ENCODE assay signal across 8 cellular contexts in genomic region chr7:102390697-102391484, GRCh38. TPM values are rescaled to one million over a fixed set of nuclear protein-coding genes. Genes with fewer than 3 reads are reported as not detected.
DNase-seq lines count a peak whose midpoint lies in the region; ATAC-seq, FAIRE-seq and TF ChIP-seq lines count a peak whose summit lies in the region.

No MANE protein-coding gene starts in this region.

- H3K4me1 ChIP-seq in DND-41 (ENCODE audit: insufficient read depth, low read length) (peaks cover 7% of the 10 kb centered on the region), neutrophil (ENCODE audit: control insufficient read depth in 1 of 2, insufficient read depth in 1 of 2, low read depth in 1 of 2, low read length in 1 of 2) (peaks cover 4 to 6% of the 10 kb centered on the region in 2 experiments)

- TF ChIP-seq CTCF in DND-41 (IDR thresholded peaks at IDR 0.05; ENCODE audit: borderline replicate concordance, extremely low read depth, low read length, poor library complexity, severe bottlenecking) (peak; percentile 89), neutrophil (IDR thresholded peaks at IDR 0.05) (peak; percentile 80)

- H3K4me2 ChIP-seq in DND-41 (ENCODE audit: insufficient read depth, low read length): no peak overlapping the region

- H3K27me3 ChIP-seq in DND-41 (ENCODE audit: insufficient read depth, low read length, poor library complexity): no peaks in the 10 kb centered on the region
- no peaks in the 10 kb centered on the region for H3K27me3 ChIP-seq in neutrophil

- no peak overlapping the region for H3K4me3 ChIP-seq in DND-41 (ENCODE audit: low read depth in 1 of 2, low read length in 2 of 2)
- no peak overlapping the region for H3K4me3 ChIP-seq in Jurkat, Clone E6-1 (ENCODE audit: low read length)
- no peak overlapping the region for H3K4me3 ChIP-seq in neutrophil (ENCODE audit: low read depth in 1 of 2, low read length in 1 of 2)

- H3K9me3 ChIP-seq in DND-41 (ENCODE audit: insufficient read depth, low read length, severe bottlenecking) (no peaks in the 10 kb centered on the region), neutrophil (no peaks in the 10 kb centered on the region)

- DNase-seq in DND-41 (peak; percentile 67), RCC 7860 (ENCODE audit: low spot score) (peak; percentile 69), fibroblast of the conjunctiva (ENCODE audit: low read depth) (peak; percentile 59), substantia nigra (lab: John Stamatoyannopoulos, UW) (peak in 48 of 49 donors; percentile 14 to 84 (median 62))
- DNase-seq in Jurkat, Clone E6-1 (ENCODE audit: low read depth, low spot score): peak; percentile 32
- peak; percentile 47 to 54 for DNase-seq in activated T-helper 1 cell treated with anti-CD3 and anti-CD28 coated beads, Interleukin-2, amount 50 U/mL, for 16 hours (ENCODE audit: low read depth in 1 of 2, low spot score in 1 of 2)

- H2AFZ ChIP-seq in DND-41 (ENCODE audit: low read depth, low read length): no peak overlapping the region

- peaks cover 49% of the 10 kb centered on the region for H3K36me3 ChIP-seq in DND-41 (ENCODE audit: insufficient read depth, low read length)
- H3K36me3 ChIP-seq in neutrophil: peaks cover 7% of the 10 kb centered on the region

- H3K9ac ChIP-seq in DND-41 (ENCODE audit: low read depth, low read length): no peak overlapping the region

- H3K27ac ChIP-seq in DND-41 (ENCODE audit: low read length): no peak overlapping the region
- H3K27ac ChIP-seq in neutrophil: no peak overlapping the region
- H3K27ac ChIP-seq in substantia nigra (ENCODE audit: low read depth, low read length, poor library complexity, severe bottlenecking): no peak overlapping the region

- peak; percentile 88 for ATAC-seq in DND-41 (ENCODE audit: insufficient read depth, low read depth)
- ATAC-seq in GM21423 (IDR thresholded peaks at IDR 0.05; ENCODE audit: unreplicated experiment): no peak

- H3K79me2 ChIP-seq in DND-41 (ENCODE audit: insufficient read depth, low read length): no peaks in the 10 kb centered on the region

- FAIRE-seq in RCC 7860 (lab: Jason Lieb, UNC): no peak

- H4K20me1 ChIP-seq in DND-41 (ENCODE audit: insufficient read depth, low read length): no peaks in the 10 kb centered on the region; the same call in 1 of the 2 replicates

RNA-seq across cellular contexts. Expression of gene PRKRIP1, which starts 5.3 kb away (rescaled TPM):
- polyA plus RNA-seq in Jurkat, Clone E6-1 (2012; ENCODE audit: insufficient read depth, insufficient read length): 44.5 TPM

RNA-seq across cellular contexts. Expression of gene SPDYE6, which starts 34.6 kb away (rescaled TPM):
- polyA plus RNA-seq in Jurkat, Clone E6-1 (2012; ENCODE audit: insufficient read depth, insufficient read length): 1.0 TPM

RNA-seq across cellular contexts. Expression of gene ORAI2, which starts 42.5 kb away (rescaled TPM):
- 29.4 TPM for polyA plus RNA-seq in Jurkat, Clone E6-1 (2012; ENCODE audit: insufficient read depth, insufficient read length)
